ENCODE assay signal across 1 cellular context in the genomic region with DNA sequence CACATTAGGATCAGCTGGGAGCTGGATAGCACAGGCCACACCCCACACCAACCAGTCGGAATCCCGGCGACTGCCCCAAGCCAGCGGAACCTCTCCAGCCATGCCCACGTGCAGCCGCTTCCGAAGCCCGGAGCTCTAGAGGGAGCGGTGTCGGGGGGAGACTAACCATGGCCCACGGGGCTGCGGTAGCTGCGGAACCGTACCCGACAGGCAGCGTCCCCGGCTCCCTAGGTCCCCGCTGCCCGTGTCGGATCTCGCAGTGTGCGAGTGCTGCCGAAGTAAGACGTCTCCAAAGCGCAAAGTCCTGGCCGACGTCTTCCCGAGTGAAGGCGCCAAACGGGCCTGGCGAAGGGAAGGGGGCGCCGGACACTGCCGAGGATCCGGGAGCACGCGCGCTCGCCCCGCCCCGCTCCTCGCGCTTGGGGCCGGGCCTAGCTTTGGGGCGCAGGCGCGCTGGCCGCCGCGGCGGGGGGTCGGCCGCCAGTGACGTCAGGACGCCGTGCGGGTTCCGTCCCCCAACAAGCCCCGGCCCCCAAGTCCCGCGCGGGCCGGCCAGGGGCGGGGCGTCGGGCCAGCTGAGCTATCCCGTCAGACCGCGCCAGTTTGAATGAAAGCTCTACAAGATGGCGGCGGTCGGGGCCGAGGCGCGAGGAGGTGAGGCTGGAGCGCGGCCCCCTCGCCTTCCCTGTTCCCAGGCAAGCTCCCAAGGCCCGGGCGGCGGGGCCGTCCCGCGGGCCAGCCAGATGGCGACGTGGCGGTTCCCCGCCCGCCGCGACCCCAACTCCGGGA.
A peak's percentile ranks its signal among the peaks of the same experiment; 100 is the strongest.
TF ChIP-seq lines count a peak whose summit lies in the region.

A gene with protein sequence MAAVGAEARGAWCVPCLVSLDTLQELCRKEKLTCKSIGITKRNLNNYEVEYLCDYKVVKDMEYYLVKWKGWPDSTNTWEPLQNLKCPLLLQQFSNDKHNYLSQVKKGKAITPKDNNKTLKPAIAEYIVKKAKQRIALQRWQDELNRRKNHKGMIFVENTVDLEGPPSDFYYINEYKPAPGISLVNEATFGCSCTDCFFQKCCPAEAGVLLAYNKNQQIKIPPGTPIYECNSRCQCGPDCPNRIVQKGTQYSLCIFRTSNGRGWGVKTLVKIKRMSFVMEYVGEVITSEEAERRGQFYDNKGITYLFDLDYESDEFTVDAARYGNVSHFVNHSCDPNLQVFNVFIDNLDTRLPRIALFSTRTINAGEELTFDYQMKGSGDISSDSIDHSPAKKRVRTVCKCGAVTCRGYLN (plus strand): TSS at position 601 of the 789 bp plus-strand sequence. CDS start 23 bp downstream, at position 624.

TF ChIP-seq in HepG2, 621 proteins besides CTCF, POLR2A, EP300 and RAD21 (continued from another document and continues in another):
- TF ChIP-seq ZNF703 (CRISPR knock-in tag; IDR thresholded peaks at IDR 0.05; ENCODE audit: borderline replicate concordance) = no peak
- no peak for TF ChIP-seq REXO4 (CRISPR knock-in tag; IDR thresholded peaks at IDR 0.05; ENCODE audit: borderline replicate concordance)
- TF ChIP-seq REL (CRISPR knock-in tag; conservative IDR thresholded peaks at IDR 0.05) = 0 out of 2 replicates have a peak, but pooled peaks have one; percentile 22
- no peak for TF ChIP-seq IKZF1 (IDR thresholded peaks at IDR 0.05)
- no peak for TF ChIP-seq ZNF577 (CRISPR knock-in tag; IDR thresholded peaks at IDR 0.05; ENCODE audit: borderline replicate concordance, low read depth)
- TF ChIP-seq ZNF749 (CRISPR knock-in tag; IDR thresholded peaks at IDR 0.05; ENCODE audit: borderline replicate concordance) = 0 out of 2 replicates have a peak, but pooled peaks have one; percentile 43
- peak; percentile 77 for TF ChIP-seq ARNT2 (CRISPR knock-in tag; IDR thresholded peaks at IDR 0.05; ENCODE audit: low read depth)
- TF ChIP-seq, protein P1, sequence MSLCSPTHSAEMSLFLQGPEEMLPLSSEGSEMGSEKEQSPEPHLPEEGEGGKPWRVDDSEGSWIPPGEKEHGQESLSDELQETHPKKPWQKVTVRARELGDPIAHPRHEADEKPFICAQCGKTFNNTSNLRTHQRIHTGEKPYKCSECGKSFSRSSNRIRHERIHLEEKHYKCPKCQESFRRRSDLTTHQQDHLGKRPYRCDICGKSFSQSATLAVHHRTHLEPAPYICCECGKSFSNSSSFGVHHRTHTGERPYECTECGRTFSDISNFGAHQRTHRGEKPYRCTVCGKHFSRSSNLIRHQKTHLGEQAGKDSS (CRISPR knock-in tag; IDR thresholded peaks at IDR 0.05; ENCODE audit: borderline replicate concordance, low read depth) = no peak
- peak; percentile 46 for TF ChIP-seq ESRRA (CRISPR knock-in tag; IDR thresholded peaks at IDR 0.05; ENCODE audit: low read depth)
- TF ChIP-seq, protein P2, sequence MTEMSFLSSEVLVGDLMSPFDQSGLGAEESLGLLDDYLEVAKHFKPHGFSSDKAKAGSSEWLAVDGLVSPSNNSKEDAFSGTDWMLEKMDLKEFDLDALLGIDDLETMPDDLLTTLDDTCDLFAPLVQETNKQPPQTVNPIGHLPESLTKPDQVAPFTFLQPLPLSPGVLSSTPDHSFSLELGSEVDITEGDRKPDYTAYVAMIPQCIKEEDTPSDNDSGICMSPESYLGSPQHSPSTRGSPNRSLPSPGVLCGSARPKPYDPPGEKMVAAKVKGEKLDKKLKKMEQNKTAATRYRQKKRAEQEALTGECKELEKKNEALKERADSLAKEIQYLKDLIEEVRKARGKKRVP (CRISPR knock-in tag; IDR thresholded peaks at IDR 0.05) = no peak
- TF ChIP-seq RELA (CRISPR knock-in tag; IDR thresholded peaks at IDR 0.05) = no peak
- TF ChIP-seq EZH2 (conservative IDR thresholded peaks at IDR 0.05; ENCODE audit: low read depth, low read length) = no peak
- TF ChIP-seq, protein P3, sequence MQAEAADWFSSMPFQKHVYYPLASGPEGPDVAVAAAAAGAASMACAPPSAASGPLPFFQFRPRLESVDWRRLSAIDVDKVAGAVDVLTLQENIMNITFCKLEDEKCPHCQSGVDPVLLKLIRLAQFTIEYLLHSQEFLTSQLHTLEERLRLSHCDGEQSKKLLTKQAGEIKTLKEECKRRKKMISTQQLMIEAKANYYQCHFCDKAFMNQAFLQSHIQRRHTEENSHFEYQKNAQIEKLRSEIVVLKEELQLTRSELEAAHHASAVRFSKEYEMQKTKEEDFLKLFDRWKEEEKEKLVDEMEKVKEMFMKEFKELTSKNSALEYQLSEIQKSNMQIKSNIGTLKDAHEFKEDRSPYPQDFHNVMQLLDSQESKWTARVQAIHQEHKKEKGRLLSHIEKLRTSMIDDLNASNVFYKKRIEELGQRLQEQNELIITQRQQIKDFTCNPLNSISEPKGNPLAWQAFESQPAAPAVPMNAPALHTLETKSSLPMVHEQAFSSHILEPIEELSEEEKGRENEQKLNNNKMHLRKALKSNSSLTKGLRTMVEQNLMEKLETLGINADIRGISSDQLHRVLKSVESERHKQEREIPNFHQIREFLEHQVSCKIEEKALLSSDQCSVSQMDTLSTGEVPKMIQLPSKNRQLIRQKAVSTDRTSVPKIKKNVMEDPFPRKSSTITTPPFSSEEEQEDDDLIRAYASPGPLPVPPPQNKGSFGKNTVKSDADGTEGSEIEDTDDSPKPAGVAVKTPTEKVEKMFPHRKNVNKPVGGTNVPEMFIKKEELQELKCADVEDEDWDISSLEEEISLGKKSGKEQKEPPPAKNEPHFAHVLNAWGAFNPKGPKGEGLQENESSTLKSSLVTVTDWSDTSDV (CRISPR knock-in tag; IDR thresholded peaks at IDR 0.05) = no peak
- TF ChIP-seq, protein P4, sequence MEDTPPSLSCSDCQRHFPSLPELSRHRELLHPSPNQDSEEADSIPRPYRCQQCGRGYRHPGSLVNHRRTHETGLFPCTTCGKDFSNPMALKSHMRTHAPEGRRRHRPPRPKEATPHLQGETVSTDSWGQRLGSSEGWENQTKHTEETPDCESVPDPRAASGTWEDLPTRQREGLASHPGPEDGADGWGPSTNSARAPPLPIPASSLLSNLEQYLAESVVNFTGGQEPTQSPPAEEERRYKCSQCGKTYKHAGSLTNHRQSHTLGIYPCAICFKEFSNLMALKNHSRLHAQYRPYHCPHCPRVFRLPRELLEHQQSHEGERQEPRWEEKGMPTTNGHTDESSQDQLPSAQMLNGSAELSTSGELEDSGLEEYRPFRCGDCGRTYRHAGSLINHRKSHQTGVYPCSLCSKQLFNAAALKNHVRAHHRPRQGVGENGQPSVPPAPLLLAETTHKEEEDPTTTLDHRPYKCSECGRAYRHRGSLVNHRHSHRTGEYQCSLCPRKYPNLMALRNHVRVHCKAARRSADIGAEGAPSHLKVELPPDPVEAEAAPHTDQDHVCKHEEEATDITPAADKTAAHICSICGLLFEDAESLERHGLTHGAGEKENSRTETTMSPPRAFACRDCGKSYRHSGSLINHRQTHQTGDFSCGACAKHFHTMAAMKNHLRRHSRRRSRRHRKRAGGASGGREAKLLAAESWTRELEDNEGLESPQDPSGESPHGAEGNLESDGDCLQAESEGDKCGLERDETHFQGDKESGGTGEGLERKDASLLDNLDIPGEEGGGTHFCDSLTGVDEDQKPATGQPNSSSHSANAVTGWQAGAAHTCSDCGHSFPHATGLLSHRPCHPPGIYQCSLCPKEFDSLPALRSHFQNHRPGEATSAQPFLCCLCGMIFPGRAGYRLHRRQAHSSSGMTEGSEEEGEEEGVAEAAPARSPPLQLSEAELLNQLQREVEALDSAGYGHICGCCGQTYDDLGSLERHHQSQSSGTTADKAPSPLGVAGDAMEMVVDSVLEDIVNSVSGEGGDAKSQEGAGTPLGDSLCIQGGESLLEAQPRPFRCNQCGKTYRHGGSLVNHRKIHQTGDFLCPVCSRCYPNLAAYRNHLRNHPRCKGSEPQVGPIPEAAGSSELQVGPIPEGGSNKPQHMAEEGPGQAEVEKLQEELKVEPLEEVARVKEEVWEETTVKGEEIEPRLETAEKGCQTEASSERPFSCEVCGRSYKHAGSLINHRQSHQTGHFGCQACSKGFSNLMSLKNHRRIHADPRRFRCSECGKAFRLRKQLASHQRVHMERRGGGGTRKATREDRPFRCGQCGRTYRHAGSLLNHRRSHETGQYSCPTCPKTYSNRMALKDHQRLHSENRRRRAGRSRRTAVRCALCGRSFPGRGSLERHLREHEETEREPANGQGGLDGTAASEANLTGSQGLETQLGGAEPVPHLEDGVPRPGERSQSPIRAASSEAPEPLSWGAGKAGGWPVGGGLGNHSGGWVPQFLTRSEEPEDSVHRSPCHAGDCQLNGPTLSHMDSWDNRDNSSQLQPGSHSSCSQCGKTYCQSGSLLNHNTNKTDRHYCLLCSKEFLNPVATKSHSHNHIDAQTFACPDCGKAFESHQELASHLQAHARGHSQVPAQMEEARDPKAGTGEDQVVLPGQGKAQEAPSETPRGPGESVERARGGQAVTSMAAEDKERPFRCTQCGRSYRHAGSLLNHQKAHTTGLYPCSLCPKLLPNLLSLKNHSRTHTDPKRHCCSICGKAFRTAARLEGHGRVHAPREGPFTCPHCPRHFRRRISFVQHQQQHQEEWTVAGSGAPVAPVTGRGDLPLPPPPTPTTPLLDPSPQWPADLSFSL (CRISPR knock-in tag; IDR thresholded peaks at IDR 0.05) = no peak
- TF ChIP-seq ZNF841 (CRISPR knock-in tag; IDR thresholded peaks at IDR 0.05; ENCODE audit: borderline replicate concordance) = 0 out of 2 replicates have a peak, but pooled peaks have one; percentile 50
- no peak for TF ChIP-seq ZNF383 (CRISPR knock-in tag; IDR thresholded peaks at IDR 0.05; ENCODE audit: borderline replicate concordance)
- TF ChIP-seq NR2F6 (IDR thresholded peaks at IDR 0.05) = no peak
- no peak for TF ChIP-seq NR2F6 (CRISPR knock-in tag; IDR thresholded peaks at IDR 0.05)
- no peak for TF ChIP-seq GATA4 (IDR thresholded peaks at IDR 0.05; ENCODE audit: borderline replicate concordance, low read depth)
- TF ChIP-seq GTF3A (CRISPR knock-in tag; conservative IDR thresholded peaks at IDR 0.05) = 0 out of 2 replicates have a peak, but pooled peaks have one; percentile 83
- TF ChIP-seq RBAK (CRISPR knock-in tag; IDR thresholded peaks at IDR 0.05) = no peak; the same call in 1 of the 2 replicates
- peak; percentile 21; the same call in 1 of the 2 replicates for TF ChIP-seq RXRB (CRISPR knock-in tag; IDR thresholded peaks at IDR 0.05; ENCODE audit: borderline replicate concordance)
- peak; percentile 80; the same call in 1 of the 2 replicates for TF ChIP-seq ZNF136 (CRISPR knock-in tag; IDR thresholded peaks at IDR 0.05; ENCODE audit: low read depth)
- peak; percentile 90 for TF ChIP-seq POGK (CRISPR knock-in tag; conservative IDR thresholded peaks at IDR 0.05)
- TF ChIP-seq, protein P5, sequence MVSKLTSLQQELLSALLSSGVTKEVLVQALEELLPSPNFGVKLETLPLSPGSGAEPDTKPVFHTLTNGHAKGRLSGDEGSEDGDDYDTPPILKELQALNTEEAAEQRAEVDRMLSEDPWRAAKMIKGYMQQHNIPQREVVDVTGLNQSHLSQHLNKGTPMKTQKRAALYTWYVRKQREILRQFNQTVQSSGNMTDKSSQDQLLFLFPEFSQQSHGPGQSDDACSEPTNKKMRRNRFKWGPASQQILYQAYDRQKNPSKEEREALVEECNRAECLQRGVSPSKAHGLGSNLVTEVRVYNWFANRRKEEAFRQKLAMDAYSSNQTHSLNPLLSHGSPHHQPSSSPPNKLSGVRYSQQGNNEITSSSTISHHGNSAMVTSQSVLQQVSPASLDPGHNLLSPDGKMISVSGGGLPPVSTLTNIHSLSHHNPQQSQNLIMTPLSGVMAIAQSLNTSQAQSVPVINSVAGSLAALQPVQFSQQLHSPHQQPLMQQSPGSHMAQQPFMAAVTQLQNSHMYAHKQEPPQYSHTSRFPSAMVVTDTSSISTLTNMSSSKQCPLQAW (CRISPR knock-in tag; IDR thresholded peaks at IDR 0.05) = no peak
- peak; percentile 80; the same call in 1 of the 2 replicates for TF ChIP-seq SATB2 (CRISPR knock-in tag; IDR thresholded peaks at IDR 0.05)
- peak; percentile 90; the same call in 1 of the 2 replicates for TF ChIP-seq RNF2 (conservative IDR thresholded peaks at IDR 0.05; ENCODE audit: low read depth)
- TF ChIP-seq GATAD1 (CRISPR knock-in tag; IDR thresholded peaks at IDR 0.05) = peak; percentile 78
- TF ChIP-seq MED1 (CRISPR knock-in tag; IDR thresholded peaks at IDR 0.05) = no peak; the same call in 1 of the 2 replicates
- peak; percentile 91; the same call in 1 of the 2 replicates for TF ChIP-seq ZNF256 (CRISPR knock-in tag; conservative IDR thresholded peaks at IDR 0.05)
- peak; percentile 67 for TF ChIP-seq HNRNPK (IDR thresholded peaks at IDR 0.05; ENCODE audit: low read depth, low read length, poor library complexity, severe bottlenecking)
- no peak; the same call in 1 of the 2 replicates for TF ChIP-seq ZNF558 (CRISPR knock-in tag; IDR thresholded peaks at IDR 0.05; ENCODE audit: borderline replicate concordance)
- peak; percentile 69; the same call in 1 of the 2 replicates for TF ChIP-seq THAP8 (CRISPR knock-in tag; IDR thresholded peaks at IDR 0.05; ENCODE audit: borderline replicate concordance)
- peak; percentile 21; the same call in 1 of the 2 replicates for TF ChIP-seq FOXO1 (CRISPR knock-in tag; IDR thresholded peaks at IDR 0.05)
- no peak for TF ChIP-seq ZNF496 (CRISPR knock-in tag; IDR thresholded peaks at IDR 0.05; ENCODE audit: insufficient replicate concordance)
